1 cellular context compared by ENCODE assay signal in genomic region chr2:194345347-194345746, GRCh38.
TF ChIP-seq lines count a peak whose summit lies in the region.

No MANE protein-coding gene starts in this region.

TF ChIP-seq in SK-N-SH, 30 proteins besides CTCF, POLR2A, EP300 and RAD21 (continued from another document):
- TF ChIP-seq IRF3 (IDR thresholded peaks at IDR 0.05; ENCODE audit: low read depth, low read length): no peak
- TF ChIP-seq CHD2 (IDR thresholded peaks at IDR 0.05; ENCODE audit: low read length, partially characterized antibody): no peak
- no peak for TF ChIP-seq FOXM1 (IDR thresholded peaks at IDR 0.05; ENCODE audit: low read depth)
- no peak for TF ChIP-seq SMC3 (IDR thresholded peaks at IDR 0.05; ENCODE audit: low read depth, low read length)
- TF ChIP-seq ELF1 (IDR thresholded peaks at IDR 0.05): no peak
- TF ChIP-seq, protein P1, sequence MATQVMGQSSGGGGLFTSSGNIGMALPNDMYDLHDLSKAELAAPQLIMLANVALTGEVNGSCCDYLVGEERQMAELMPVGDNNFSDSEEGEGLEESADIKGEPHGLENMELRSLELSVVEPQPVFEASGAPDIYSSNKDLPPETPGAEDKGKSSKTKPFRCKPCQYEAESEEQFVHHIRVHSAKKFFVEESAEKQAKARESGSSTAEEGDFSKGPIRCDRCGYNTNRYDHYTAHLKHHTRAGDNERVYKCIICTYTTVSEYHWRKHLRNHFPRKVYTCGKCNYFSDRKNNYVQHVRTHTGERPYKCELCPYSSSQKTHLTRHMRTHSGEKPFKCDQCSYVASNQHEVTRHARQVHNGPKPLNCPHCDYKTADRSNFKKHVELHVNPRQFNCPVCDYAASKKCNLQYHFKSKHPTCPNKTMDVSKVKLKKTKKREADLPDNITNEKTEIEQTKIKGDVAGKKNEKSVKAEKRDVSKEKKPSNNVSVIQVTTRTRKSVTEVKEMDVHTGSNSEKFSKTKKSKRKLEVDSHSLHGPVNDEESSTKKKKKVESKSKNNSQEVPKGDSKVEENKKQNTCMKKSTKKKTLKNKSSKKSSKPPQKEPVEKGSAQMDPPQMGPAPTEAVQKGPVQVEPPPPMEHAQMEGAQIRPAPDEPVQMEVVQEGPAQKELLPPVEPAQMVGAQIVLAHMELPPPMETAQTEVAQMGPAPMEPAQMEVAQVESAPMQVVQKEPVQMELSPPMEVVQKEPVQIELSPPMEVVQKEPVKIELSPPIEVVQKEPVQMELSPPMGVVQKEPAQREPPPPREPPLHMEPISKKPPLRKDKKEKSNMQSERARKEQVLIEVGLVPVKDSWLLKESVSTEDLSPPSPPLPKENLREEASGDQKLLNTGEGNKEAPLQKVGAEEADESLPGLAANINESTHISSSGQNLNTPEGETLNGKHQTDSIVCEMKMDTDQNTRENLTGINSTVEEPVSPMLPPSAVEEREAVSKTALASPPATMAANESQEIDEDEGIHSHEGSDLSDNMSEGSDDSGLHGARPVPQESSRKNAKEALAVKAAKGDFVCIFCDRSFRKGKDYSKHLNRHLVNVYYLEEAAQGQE (IDR thresholded peaks at IDR 0.05; ENCODE audit: low read depth, low read length): no peak
- TF ChIP-seq TEAD4 (IDR thresholded peaks at IDR 0.05; ENCODE audit: borderline replicate concordance, insufficient read depth): no peak
- TF ChIP-seq NRF1 (IDR thresholded peaks at IDR 0.05; ENCODE audit: low read depth, low read length): no peak
